ENCODE assay signal across 19 cellular contexts in genomic region chr4:187444061-187444460, GRCh38.
DNase-seq lines count a peak whose midpoint lies in the region; ATAC-seq and TF ChIP-seq lines count a peak whose summit lies in the region.
"Had no signal": no experiment of that assay in that cellular context is flagged by ENCODE, and none has a peak within 500 bp of the region (broad histone marks: within the 10 kb centered on the region; RNA-seq: fewer than 3 reads in every experiment).

No MANE protein-coding gene starts in this region.

- DNase-seq in IMR-90, result peak; percentile 34
- DNase-seq in mammary epithelial cell, result peak; percentile 45
- DNase-seq in iris pigment epithelial cell (ENCODE audit: low read depth), result peak; percentile 7
- no peak for DNase-seq in NCI-H446 (lab: John Stamatoyannopoulos, UW)
- DNase-seq in heart right ventricle, result no peak
- no peak for DNase-seq in hippocampal formation (lab: John Stamatoyannopoulos, UW)
- no peak for DNase-seq in sigmoid colon
- DNase-seq: ACHN, AML-193, COR-L47, KBM-7, MG63, NCI-H1092, NCI-H146, NCI-H2081, NCI-H510A treated with DMSO at 0.1 percent for 48 hours, NCI-H82, PC-9 had no signal

- H3K4ac ChIP-seq in IMR-90 (ENCODE audit: low read depth, low read length), result no peak overlapping the region

- H3K9me3 ChIP-seq in IMR-90 (ENCODE audit: control insufficient read depth, insufficient read depth, low read length) (no peaks in the 10 kb centered on the region), mammary epithelial cell (replicated peaks; ENCODE audit: insufficient read depth, low read length) (no peaks in the 10 kb centered on the region), heart right ventricle (no peaks in the 10 kb centered on the region), sigmoid colon (no peaks in the 10 kb centered on the region)

- no peaks in the 10 kb centered on the region for H3K4me1 ChIP-seq in IMR-90 (ENCODE audit: control insufficient read depth, insufficient read depth, low read length)
- no peaks in the 10 kb centered on the region for H3K4me1 ChIP-seq in mammary epithelial cell (ENCODE audit: insufficient read depth, low read length)
- H3K4me1 ChIP-seq in heart right ventricle, result no peaks in the 10 kb centered on the region
- no peaks in the 10 kb centered on the region for H3K4me1 ChIP-seq in sigmoid colon

- H4K91ac ChIP-seq in IMR-90 (ENCODE audit: insufficient read depth, low read depth, low read length), result no peak overlapping the region

- no peak for TF ChIP-seq RAD21 in IMR-90 (IDR thresholded peaks at IDR 0.05; ENCODE audit: low read length)

- no peaks in the 10 kb centered on the region for H3K79me2 ChIP-seq in mammary epithelial cell (ENCODE audit: insufficient read depth, low read length)

- H4K8ac ChIP-seq in IMR-90 (ENCODE audit: low read depth in 2 of 2, low read length in 2 of 2), result no peak overlapping the region

- no peak overlapping the region for H4K5ac ChIP-seq in IMR-90 (ENCODE audit: low read depth, low read length)

- no TSS peak for BruUV-seq in IMR-90 (replicated peaks; lab: Mats Ljungman, UMichigan)
- BruUV-seq in mammary epithelial cell (replicated peaks; lab: Mats Ljungman, UMichigan), result no TSS peak

- H4K20me1 ChIP-seq in IMR-90 (ENCODE audit: insufficient read depth, low read length) (no peaks in the 10 kb centered on the region), mammary epithelial cell (ENCODE audit: insufficient read depth, low read length) (no peaks in the 10 kb centered on the region)

- dilution Hi-C loops in IMR-90 (cut with HindIII; ENCODE audit: low sequenced_read_pairs, unreplicated experiment) (no loop called here), mammary epithelial cell (cut with HindIII; ENCODE audit: low sequenced_read_pairs) (no loop called here)

- H3K27me3 ChIP-seq in IMR-90 (ENCODE audit: control insufficient read depth, insufficient read depth, low read length) (no peaks in the 10 kb centered on the region), mammary epithelial cell (ENCODE audit: insufficient read depth, low read length) (no peaks in the 10 kb centered on the region), heart right ventricle (no peaks in the 10 kb centered on the region), sigmoid colon (no peaks in the 10 kb centered on the region)
- H3K27me3 ChIP-seq: MG63 had no signal

- H2AK9ac ChIP-seq in IMR-90 (replicated peaks; ENCODE audit: low read depth, low read length, poor library complexity), result no peak overlapping the region

- TF ChIP-seq CTCF in IMR-90 (conservative IDR thresholded peaks at IDR 0.05; ENCODE audit: low read depth, low read length), result no peak
- no peak for TF ChIP-seq CTCF in mammary epithelial cell (conservative IDR thresholded peaks at IDR 0.05 in 1 of 2, IDR thresholded peaks at IDR 0.05 in 1 of 2; ENCODE audit: extremely low read depth in 1 of 2, insufficient read depth in 1 of 2, low read depth in 1 of 2, low read length in 2 of 2)
- no peak for TF ChIP-seq CTCF in heart right ventricle (IDR thresholded peaks at IDR 0.05)
- no peak for TF ChIP-seq CTCF in sigmoid colon (IDR thresholded peaks at IDR 0.05)

- H3K4me2 ChIP-seq in IMR-90 (ENCODE audit: low read depth, low read length), result no peak overlapping the region
- no peak overlapping the region for H3K4me2 ChIP-seq in mammary epithelial cell (ENCODE audit: insufficient read depth, low read depth, low read length)
- H3K4me2 ChIP-seq: GM23338, PC-9 had no signal

- no peak overlapping the region for H2BK15ac ChIP-seq in IMR-90 (ENCODE audit: low read depth, low read length)

- CTCF ChIA-PET in IMR-90 (lab: Yijun Ruan, JAX), result interaction anchor here (1.1 kb wide), 1 partner anchor 36 kb away, joined by 3 read pairs; no protein-coding TSS in a partner anchor
- CTCF ChIA-PET in mammary epithelial cell (lab: Charles Lee; ENCODE audit: low non-redundant PET), result interaction anchor here (0.7 kb wide), 1 partner anchor 55 kb away, joined by 3 read pairs; no protein-coding TSS in a partner anchor

- POLR2A ChIA-PET in IMR-90 (lab: Charles Lee; ENCODE audit: unreplicated experiment), result no interaction called here

- no peak overlapping the region for H3K18ac ChIP-seq in IMR-90 (ENCODE audit: low read depth, low read length)

- no peak for ATAC-seq in IMR-90 (ENCODE audit: low read depth)
- no peak for ATAC-seq in heart right ventricle
- ATAC-seq: GM23338 had no signal

- WGBS in IMR-90 (ENCODE audit: extremely low coverage in 2 of 2, insufficient read length in 1 of 2), 2 experiments, result 71% methylated on average over 1 of the region's 3 CpGs; no CpG with 5 or more reads in 1 of the 2 experiments
- WGBS in mammary epithelial cell (ENCODE audit: low coverage, missing lambda C conversion rate), result 78% methylated on average over 3 of the region's 3 CpGs
- WGBS in heart right ventricle, 2 donors, result 76 to 77% methylated on average over 3 of the region's 3 CpGs
- 86 to 87% methylated on average over 3 of the region's 3 CpGs for WGBS in sigmoid colon, 2 donors

- no peak overlapping the region for H3K56ac ChIP-seq in IMR-90 (ENCODE audit: extremely low read depth, insufficient read depth, low read length)

- no peak overlapping the region for H2BK5ac ChIP-seq in IMR-90 (ENCODE audit: low read depth, low read length, poor library complexity, severe bottlenecking)

- no peak overlapping the region for H2BK20ac ChIP-seq in IMR-90 (ENCODE audit: low read depth, low read length)

- H3K36me3 ChIP-seq in IMR-90 (ENCODE audit: control insufficient read depth, insufficient read depth, low read length) (no peaks in the 10 kb centered on the region), mammary epithelial cell (ENCODE audit: insufficient read depth, low read length) (no peaks in the 10 kb centered on the region), heart right ventricle (no peaks in the 10 kb centered on the region), sigmoid colon (no peaks in the 10 kb centered on the region)
- H3K36me3 ChIP-seq: MG63 had no signal

- no peak overlapping the region for H2AK5ac ChIP-seq in IMR-90 (ENCODE audit: low read depth, low read length)

- H3K14ac ChIP-seq in IMR-90 (replicated peaks; ENCODE audit: low read depth, low read length), result no peak overlapping the region

- H2BK120ac ChIP-seq in IMR-90 (ENCODE audit: low read depth, low read length), result no peak overlapping the region

- H3K9me1 ChIP-seq in IMR-90 (ENCODE audit: insufficient read depth, low read length), result no peaks in the 10 kb centered on the region

- H2AFZ ChIP-seq in IMR-90 (replicated peaks; ENCODE audit: low read length, poor library complexity), result no peak overlapping the region
- no peak overlapping the region for H2AFZ ChIP-seq in mammary epithelial cell (ENCODE audit: low read depth, low read length)
- H2AFZ ChIP-seq: GM23338, PC-9 had no signal

- H3K9ac ChIP-seq in IMR-90 (ENCODE audit: low read depth, low read length), result no peak overlapping the region
- no peak overlapping the region for H3K9ac ChIP-seq in mammary epithelial cell (ENCODE audit: insufficient read depth, low read length)

- no peak for TF ChIP-seq EP300 in sigmoid colon (IDR thresholded peaks at IDR 0.05)

- H3K23ac ChIP-seq in IMR-90 (ENCODE audit: low read depth, low read length), result no peak overlapping the region

- TF ChIP-seq POLR2A in IMR-90 (IDR thresholded peaks at IDR 0.05; ENCODE audit: low read depth, low read length) (no peak), sigmoid colon (IDR thresholded peaks at IDR 0.05) (no peak)

- no peaks in the 10 kb centered on the region for H3K79me1 ChIP-seq in IMR-90 (ENCODE audit: low read depth in 1 of 2, low read length in 2 of 2)

- no peak overlapping the region for H3K27ac ChIP-seq in IMR-90 (ENCODE audit: insufficient read depth, low read length)
- no peak overlapping the region for H3K27ac ChIP-seq in mammary epithelial cell (ENCODE audit: insufficient read depth, low read depth, low read length)
- no peak overlapping the region for H3K27ac ChIP-seq in heart right ventricle
- H3K27ac ChIP-seq in sigmoid colon, result no peak overlapping the region
- H3K27ac ChIP-seq: PC-9 had no signal

- H3K4me3 ChIP-seq in IMR-90 (ENCODE audit: insufficient read depth, low read depth, low read length) (no peak overlapping the region), mammary epithelial cell (replicated peaks in 1 of 3; ENCODE audit: insufficient read depth in 1 of 3, low read depth in 2 of 3, low read length in 3 of 3) (no peak overlapping the region), heart right ventricle (no peak overlapping the region), sigmoid colon (no peak overlapping the region)
- H3K4me3 ChIP-seq: GM23338, MG63, PC-9 had no signal

- intact Hi-C loops in IMR-90 (cut with micrococcal nuclease), result loop anchor here (10.0 kb wide), 1 partner anchor 489 kb away; no protein-coding TSS in a partner anchor
- intact Hi-C loops in mammary epithelial cell (cut with micrococcal nuclease), result no loop called here
- intact Hi-C loops in heart right ventricle (cut with DNase I), result no loop called here
- intact Hi-C loops in sigmoid colon (cut with DNase I), result no loop called here

- in situ Hi-C loops in IMR-90 (cut with MboI; ENCODE audit: low sequenced_read_pairs), result no loop called here
- in situ Hi-C loops in mammary epithelial cell (cut with MboI; ENCODE audit: low sequenced_read_pairs in 2 of 2), result no loop called here

TF ChIP-seq in IMR-90, 13 proteins besides CTCF, POLR2A, EP300 and RAD21 (continues in another document):
- TF ChIP-seq CHD1 (IDR thresholded peaks at IDR 0.05; ENCODE audit: low read depth, low read length) (no peak), MAFK (IDR thresholded peaks at IDR 0.05; ENCODE audit: low read depth, low read length) (no peak), MXI1 (IDR thresholded peaks at IDR 0.05; ENCODE audit: borderline replicate concordance, low read depth, low read length) (no peak), ELK1 (IDR thresholded peaks at IDR 0.05; ENCODE audit: borderline replicate concordance, low read depth, low read length) (no peak), BHLHE40 (IDR thresholded peaks at IDR 0.05; ENCODE audit: low read depth, low read length) (no peak), NFE2L2 (IDR thresholded peaks at IDR 0.05; ENCODE audit: low read depth, low read length) (no peak), SMC3 (IDR thresholded peaks at IDR 0.05; ENCODE audit: low read depth, low read length) (no peak), CEBPB (IDR thresholded peaks at IDR 0.05; ENCODE audit: low read depth, low read length) (no peak)

Comparison
In these comparisons a context has a peak if more than half of its experiments do, and no peak if none do; other contexts are left out.
1. DNase-seq: peak in IMR-90 (single experiment), mammary epithelial cell (single experiment) and iris pigment epithelial cell (single experiment); none in NCI-H446 (0 of 2), heart right ventricle (0 of 2), hippocampal formation (0 of 2) and sigmoid colon (single experiment).